ENCODE assay signal across 22 cellular contexts in the genomic region with DNA sequence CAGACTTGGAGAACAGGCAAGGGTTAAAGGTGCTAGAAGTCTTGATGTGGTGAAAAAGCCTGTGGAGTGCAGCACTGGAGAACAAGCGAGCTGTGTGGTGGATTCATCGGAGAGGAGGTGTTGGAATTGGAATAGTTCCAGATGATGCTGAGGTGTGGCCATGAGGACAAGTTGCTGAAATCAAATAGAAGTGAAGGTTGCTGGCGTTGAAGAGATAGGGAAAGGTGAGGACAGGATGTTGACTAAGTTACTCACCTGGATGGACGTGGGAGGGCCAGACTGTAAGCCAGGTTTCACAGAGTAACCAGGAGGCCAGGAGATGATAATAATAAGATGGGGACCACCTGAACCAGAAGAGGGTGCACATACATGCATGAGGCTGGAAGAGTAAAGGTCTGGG.
DNase-seq lines count a peak whose midpoint lies in the region; ATAC-seq and TF ChIP-seq lines count a peak whose summit lies in the region.
"Had no signal": no experiment of that assay in that cellular context is flagged by ENCODE, and none has a peak within 500 bp of the region (broad histone marks: within the 10 kb centered on the region; RNA-seq: fewer than 3 reads in every experiment).

No MANE protein-coding gene starts in this region.

- ATAC-seq in CD4-positive, alpha-beta T cell (ENCODE audit: poor library complexity), result no peak
- ATAC-seq in RWPE2 (ENCODE audit: low read depth), result peak; percentile 79
- ATAC-seq in naive B cell (ENCODE audit: low read depth in 2 of 2), result no peak
- no peak for ATAC-seq in HG03439 (IDR thresholded peaks at IDR 0.05; ENCODE audit: unreplicated experiment)
- no peak for ATAC-seq in HG02885 (IDR thresholded peaks at IDR 0.05; ENCODE audit: poor library complexity, unreplicated experiment)
- ATAC-seq: A549, GM23338 had no signal

- CTCF ChIA-PET in CD4-positive, alpha-beta T cell (lab: Charles Lee), result no interaction called here

- H3K4me3 ChIP-seq in BLaER1 (no peak overlapping the region), RWPE2 (ENCODE audit: severe bottlenecking) (no peak overlapping the region)
- H3K4me3 ChIP-seq: A549, GM23338, HAP-1 had no signal

- no peak overlapping the region; the same call in 1 of the 2 replicates for H3K27ac ChIP-seq in BLaER1
- H3K27ac ChIP-seq in CD4-positive, alpha-beta T cell (ENCODE audit: low read depth, low read length), result no peak overlapping the region
- no peak overlapping the region for H3K27ac ChIP-seq in RWPE2 (ENCODE audit: poor library complexity, severe bottlenecking)
- H3K27ac ChIP-seq: A549, HL-60 had no signal

- H3K4me3 Mint-ChIP-seq in CD4-positive, alpha-beta T cell, result no peak overlapping the region
- no peak overlapping the region for H3K4me3 Mint-ChIP-seq in naive B cell
- H3K4me3 Mint-ChIP-seq: GM23338 had no signal

- intact Hi-C loops in CD4-positive, alpha-beta T cell (cut with DNase I, micrococcal nuclease), result loop anchor here (5.0 kb wide), 2 partner anchors 172 to 192 kb away; no protein-coding TSS in a partner anchor

- H3K9me3 Mint-ChIP-seq in CD4-positive, alpha-beta T cell, result no peaks in the 10 kb centered on the region
- H3K9me3 Mint-ChIP-seq in naive B cell, result no peaks in the 10 kb centered on the region
- H3K9me3 Mint-ChIP-seq: GM23338 had no signal

- H3K4me1 ChIP-seq in BLaER1 (peaks cover 56% of the 10 kb centered on the region), RWPE2 (ENCODE audit: insufficient read depth, poor library complexity, severe bottlenecking) (no peaks in the 10 kb centered on the region)
- H3K4me1 ChIP-seq: A549, HAP-1 had no signal

- no peaks in the 10 kb centered on the region for H4K20me1 ChIP-seq in BLaER1

- H3K36me3 Mint-ChIP-seq in CD4-positive, alpha-beta T cell (ENCODE audit: low read depth), result peaks cover 33% of the 10 kb centered on the region
- peaks cover 0 to 19% of the 10 kb centered on the region in 2 donors for H3K36me3 Mint-ChIP-seq in naive B cell

- H3K27me3 Mint-ChIP-seq in CD4-positive, alpha-beta T cell, result no peaks in the 10 kb centered on the region
- H3K27me3 Mint-ChIP-seq in naive B cell, result no peaks in the 10 kb centered on the region

- H3K27me3 ChIP-seq in BLaER1 (no peaks in the 10 kb centered on the region), RWPE2 (ENCODE audit: insufficient read depth, poor library complexity, severe bottlenecking) (no peaks in the 10 kb centered on the region)
- H3K27me3 ChIP-seq in CD4-positive, alpha-beta T cell (ENCODE audit: control insufficient read depth, insufficient read depth, low read length), result no peaks in the 10 kb centered on the region

- H3K36me3 ChIP-seq in BLaER1, result peaks cover 25% of the 10 kb centered on the region
- no peaks in the 10 kb centered on the region; the same call in 1 of the 2 replicates for H3K36me3 ChIP-seq in RWPE2 (ENCODE audit: low read depth)
- H3K36me3 ChIP-seq: HAP-1 had no signal

- H3K9me3 ChIP-seq in BLaER1 (no peaks in the 10 kb centered on the region), RWPE2 (ENCODE audit: severe bottlenecking) (no peaks in the 10 kb centered on the region)
- no peaks in the 10 kb centered on the region for H3K9me3 ChIP-seq in CD4-positive, alpha-beta T cell (ENCODE audit: control insufficient read depth, low read length)
- H3K9me3 ChIP-seq: A549, HAP-1 had no signal

- peaks cover 54% of the 10 kb centered on the region for H3K4me1 Mint-ChIP-seq in CD4-positive, alpha-beta T cell (ENCODE audit: low read depth)
- peaks cover 19 to 20% (median 20%) of the 10 kb centered on the region in 3 donors for H3K4me1 Mint-ChIP-seq in naive B cell

- no peak for TF ChIP-seq CTCF in CD4-positive, alpha-beta T cell (IDR thresholded peaks at IDR 0.05)
- TF ChIP-seq CTCF in RWPE2 (IDR thresholded peaks at IDR 0.05; ENCODE audit: poor library complexity, severe bottlenecking), result no peak

- POLR2A ChIA-PET in CD4-positive, alpha-beta T cell (lab: Charles Lee), result no interaction called here

- no peak for DNase-seq in CD4-positive, alpha-beta T cell
- DNase-seq in RWPE2 (ENCODE audit: low spot score) (no peak), naive B cell (no peak), hypothalamus (lab: John Stamatoyannopoulos, UW) (no peak), COLO829 (ENCODE audit: low spot score) (no peak)
- DNase-seq: COR-L47, DMS79 treated with DMSO at 0.1 percent for 48 hours, KBM-7, NCI-H1092, NCI-H1436, NCI-H187 treated with DMSO at 0.1 percent for 48 hours, NCI-H2107, NCI-H748 treated with DMSO at 0.1 percent for 48 hours, OCI-M1, SHP77 had no signal

- H3K9ac ChIP-seq in BLaER1, result no peak overlapping the region

- peak overlapping the region; percentile 89 for H3K4me2 ChIP-seq in BLaER1
- H3K4me2 ChIP-seq: A549, GM23338 had no signal

- peak overlapping the region; percentile 85 for H3K27ac Mint-ChIP-seq in CD4-positive, alpha-beta T cell
- peak overlapping the region in 5 of 6 donors; percentile 4 to 93 (median 30) for H3K27ac Mint-ChIP-seq in naive B cell
- H3K27ac Mint-ChIP-seq: GM23338 had no signal
